ENCODE assay signal across 26 cellular contexts in genomic region chr5:9387879-9388278, GRCh38.
DNase-seq lines count a peak whose midpoint lies in the region; ATAC-seq and TF ChIP-seq lines count a peak whose summit lies in the region.
"Had no signal": no experiment of that assay in that cellular context is flagged by ENCODE, and none has a peak within 500 bp of the region (broad histone marks: within the 10 kb centered on the region; RNA-seq: fewer than 3 reads in every experiment).

No MANE protein-coding gene starts in this region.

- DNase-seq in ELR (ENCODE audit: low read depth): peak; percentile 27
- DNase-seq in Panc1 (ENCODE audit: low read depth, low spot score): no peak
- no peak for DNase-seq in brain microvascular endothelial cell
- peak; percentile 2 for DNase-seq in left kidney (ENCODE audit: low read depth, low spot score)
- no peak for DNase-seq in sciatic nerve (ENCODE audit: low spot score)
- no peak for DNase-seq in activated CD4-positive, CD25-positive, alpha-beta regulatory T cell (lab: John Stamatoyannopoulos, UW)
- no peak for DNase-seq in AG08395 (ENCODE audit: low spot score)
- DNase-seq: activated CD4-positive, alpha-beta T cell treated with anti-CD3 and anti-CD28 coated beads for 48 hours; activated gamma-delta T cell treated with Interleukin-2 at 50 U/mL for 16 hours; activated T-cell treated with anti-CD3 and anti-CD28 coated beads, Interleukin-2, amount 50 U/mL, for 4 hours; COR-L47; effector CD8-positive, alpha-beta T cell; erythroblast; foreskin melanocyte; GDM1; left cardiac atrium; NCI-H1048; NCI-H1694 treated with DMSO at 0.1 percent for 48 hours; NCI-H2227 treated with DMSO at 0.1 percent for 48 hours; posterior cingulate gyrus; right lobe of liver; stimulated activated CD4-positive, alpha-beta T cell treated with anti-CD3 and anti-CD28 coated beads, Interleukin-12 subunit alpha, Interleukin-12 subunit beta, amount 100 ng/mL, for 4 hours; stimulated activated CD4-positive, alpha-beta T cell treated with anti-CD3 and anti-CD28 coated beads, Interleukin-4, amount 100 ng/mL, for 1 hour had no signal

- H3K4me3 ChIP-seq in Panc1 (ENCODE audit: low read depth in 2 of 2, low read length in 2 of 2) (no peak overlapping the region), brain microvascular endothelial cell (ENCODE audit: low read depth, low read length) (no peak overlapping the region)
- H3K4me3 ChIP-seq: BLaER1 treated with 17β-estradiol and CSF1 and Interleukin-3, amounts not matched to agents 10 nM and 100 nM; neural progenitor cell; right lobe of liver had no signal

- no peaks in the 10 kb centered on the region for H3K9me3 ChIP-seq in Panc1 (ENCODE audit: control insufficient read depth, insufficient read depth, low read depth, low read length)
- H3K9me3 ChIP-seq: BLaER1 treated with 17β-estradiol and CSF1 and Interleukin-3, amounts not matched to agents 10 nM and 100 nM; right lobe of liver had no signal

- no peaks in the 10 kb centered on the region for H3K4me1 ChIP-seq in Panc1 (ENCODE audit: control insufficient read depth, insufficient read depth, low read length)
- H3K4me1 ChIP-seq: BLaER1 treated with 17β-estradiol and CSF1 and Interleukin-3, amounts not matched to agents 10 nM and 100 nM; neural progenitor cell; right lobe of liver had no signal

- POLR2A ChIA-PET in Panc1 (lab: Charles Lee): interaction anchor here (0.7 kb wide), 1 partner anchor 334 kb away, joined by 4 read pairs; no protein-coding TSS in a partner anchor

- ATAC-seq in Panc1 (no peak), sciatic nerve (no peak), HG02870 (IDR thresholded peaks at IDR 0.05; ENCODE audit: unreplicated experiment) (no peak)
- ATAC-seq: activated T-cell treated with anti-CD3 and anti-CD28 coated beads, Interleukin-2, amount 50 U/mL, for 4 hours; left cardiac atrium; right lobe of liver had no signal

- no peaks in the 10 kb centered on the region for H3K27me3 ChIP-seq in Panc1 (ENCODE audit: control insufficient read depth, insufficient read depth, low read length)
- no peaks in the 10 kb centered on the region for H3K27me3 ChIP-seq in brain microvascular endothelial cell (replicated peaks)
- H3K27me3 ChIP-seq: BLaER1 treated with 17β-estradiol and CSF1 and Interleukin-3, amounts not matched to agents 10 nM and 100 nM; neural progenitor cell; right lobe of liver had no signal

- H3K36me3 ChIP-seq in Panc1 (ENCODE audit: control insufficient read depth, insufficient read depth, low read length): no peaks in the 10 kb centered on the region
- H3K36me3 ChIP-seq in brain microvascular endothelial cell (replicated peaks): no peaks in the 10 kb centered on the region
- H3K36me3 ChIP-seq: BLaER1 treated with 17β-estradiol and CSF1 and Interleukin-3, amounts not matched to agents 10 nM and 100 nM; neural progenitor cell; right lobe of liver had no signal

- TF ChIP-seq CTCF in Panc1 (IDR thresholded peaks at IDR 0.05): peak; percentile 4; the same call in 1 of the 2 replicates
- peak; percentile 10 for TF ChIP-seq CTCF in brain microvascular endothelial cell (IDR thresholded peaks at IDR 0.05; ENCODE audit: low read depth, low read length, missing control alignments)

- CTCF ChIA-PET in Panc1 (lab: Charles Lee): interaction anchor here (0.6 kb wide), 1 partner anchor 12 kb away, joined by 6 read pairs; no protein-coding TSS in a partner anchor

- intact Hi-C loops in Panc1 (cut with micrococcal nuclease; ENCODE audit: unreplicated experiment): no loop called here
- intact Hi-C loops in sciatic nerve (cut with DNase I): no loop called here

- H3K27ac ChIP-seq in Panc1 (ENCODE audit: low read length) (no peak overlapping the region), brain microvascular endothelial cell (no peak overlapping the region)
- H3K27ac ChIP-seq: BLaER1 treated with 17β-estradiol and CSF1 and Interleukin-3, amounts not matched to agents 10 nM and 100 nM; neural progenitor cell; right lobe of liver had no signal

- in situ Hi-C loops in Panc1 (cut with HindIII; ENCODE audit: low pct_unique_long_range_greater_than_20kb, low sequenced_read_pairs) (no loop called here), brain microvascular endothelial cell (cut with HindIII; ENCODE audit: low pct_ligation_motif_present, low sequenced_read_pairs) (no loop called here)

- BruUV-seq in Panc1 (replicated peaks; lab: Mats Ljungman, UMichigan): no TSS peak

Comparison
In these comparisons a context has a peak if more than half of its experiments do, and no peak if none do; other contexts are left out.
1. DNase-seq: peak in ELR (single experiment) and left kidney (single experiment); none in Panc1 (single experiment), brain microvascular endothelial cell (single experiment), sciatic nerve (single experiment), activated CD4-positive, CD25-positive, alpha-beta regulatory T cell (0 of 4) and AG08395 (single experiment).